Comparison of ENCODE assay signal across 20 cellular contexts in the genomic region with DNA sequence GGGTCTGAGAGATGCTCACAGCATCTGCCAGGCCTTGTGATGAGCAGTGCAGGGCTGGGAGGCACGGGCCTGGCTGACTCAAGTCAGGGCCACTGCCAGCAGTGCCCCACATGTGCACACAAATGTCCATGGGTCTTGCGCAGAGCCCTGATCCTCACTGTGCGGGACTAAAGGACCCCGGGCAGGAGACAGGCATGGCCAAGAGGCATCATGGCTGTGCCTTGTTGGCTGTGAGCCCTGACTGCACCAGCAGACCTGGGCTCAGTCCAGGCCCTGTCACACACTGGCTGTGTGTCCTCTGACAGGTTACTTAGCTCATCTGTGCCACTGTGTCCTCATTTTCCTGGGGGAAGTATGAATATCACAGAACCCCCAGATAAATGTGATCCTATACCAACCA. TPM values are rescaled to one million over a fixed set of nuclear protein-coding genes. Genes with fewer than 3 reads are reported as not detected.
DNase-seq lines count a peak whose midpoint lies in the region; FAIRE-seq and TF ChIP-seq lines count a peak whose summit lies in the region.
"Had no signal": no experiment of that assay in that cellular context is flagged by ENCODE, and none has a peak within 500 bp of the region (broad histone marks: within the 10 kb centered on the region; RNA-seq: fewer than 3 reads in every experiment).

No MANE protein-coding gene starts in this region.

- peak overlapping the region in 1 of 5 experiments; percentile 24 for H3K4me3 Mint-ChIP-seq in brain
- H3K4me3 Mint-ChIP-seq: HFFc6 had no signal

- H3K36me3 Mint-ChIP-seq in brain = no peaks in the 10 kb centered on the region

- peaks cover 3% of the 10 kb centered on the region for H3K27me3 Mint-ChIP-seq in brain

- no peak for TF ChIP-seq CTCF in 22Rv1 (IDR thresholded peaks at IDR 0.05)
- no peak for TF ChIP-seq CTCF in brain (conservative IDR thresholded peaks at IDR 0.05)
- no peak for TF ChIP-seq CTCF in kidney (IDR thresholded peaks at IDR 0.05; ENCODE audit: borderline replicate concordance, extremely low read depth, insufficient read depth)
- TF ChIP-seq CTCF in prostate gland (IDR thresholded peaks at IDR 0.05) = no peak

- intact Hi-C loops in kidney (cut with DNase I) = no loop called here
- intact Hi-C loops in prostate gland (cut with DNase I) = no loop called here

- no peaks in the 10 kb centered on the region for H3K9me3 ChIP-seq in kidney (ENCODE audit: control insufficient read depth in 1 of 2, low read length in 2 of 2)
- H3K9me3 ChIP-seq in prostate gland = no peaks in the 10 kb centered on the region
- H3K9me3 ChIP-seq: HAP-1, MG63 had no signal

- 69% methylated on average over 4 of the region's 4 CpGs for WGBS in prostate gland

- H3K4me1 Mint-ChIP-seq in brain = peaks cover 96% of the 10 kb centered on the region

- H3K4me3 ChIP-seq in kidney (ENCODE audit: low read length in 2 of 2) (no peak overlapping the region), prostate gland (no peak overlapping the region)
- H3K4me3 ChIP-seq: HAP-1, MG63 had no signal

- TF ChIP-seq POLR2A in prostate gland (IDR thresholded peaks at IDR 0.05) = no peak

- DNase-seq in kidney (no peak), substantia nigra (lab: John Stamatoyannopoulos, UW) (peak in 1 of 49 donors; percentile 49), prostate gland (ENCODE audit: low spot score) (no peak), NCI-H1092 (lab: John Stamatoyannopoulos, UW) (no peak)
- no peak for DNase-seq in activated CD4-positive, alpha-beta T cell treated with anti-CD3 and anti-CD28 coated beads, Interleukin-2, amount 50 U/mL, for 4 hours
- DNase-seq: Calu3; GOT3; HFFc6; IMR-90; KG1; MG63; NCI-H446; NCI-H524 treated with DMSO at 0.1 percent for 48 hours; NCI-H82; NK-92 treated with Interleukin-12 subunit alpha and Interleukin-12 subunit beta, amount 100 ng/mL, for 24 hours; PC-3 had no signal

- FAIRE-seq in kidney (lab: Jason Lieb, UNC) = no peak

- H3K27me3 ChIP-seq in prostate gland (replicated peaks; ENCODE audit: insufficient read depth) = no peaks in the 10 kb centered on the region
- H3K27me3 ChIP-seq: MG63 had no signal

- no peaks in the 10 kb centered on the region for H3K36me3 ChIP-seq in kidney (ENCODE audit: control insufficient read depth in 1 of 2, insufficient read depth in 2 of 2, low read length in 2 of 2)
- no peaks in the 10 kb centered on the region for H3K36me3 ChIP-seq in prostate gland
- H3K36me3 ChIP-seq: HAP-1, MG63 had no signal

- H3K9me3 Mint-ChIP-seq in brain = peaks cover 0 to 2% (median 0%) of the 10 kb centered on the region in 5 experiments
- H3K9me3 Mint-ChIP-seq: HFFc6 had no signal

- H3K27ac ChIP-seq in 22Rv1 (peak overlapping the region; percentile 55), kidney (ENCODE audit: low read depth in 2 of 2, low read length in 2 of 2) (peak overlapping the region; percentile 53 to 76), substantia nigra (ENCODE audit: low read depth, low read length, poor library complexity, severe bottlenecking) (peak overlapping the region; percentile 49), prostate gland (no peak overlapping the region)

- peaks cover 24 to 34% of the 10 kb centered on the region in 2 donors for H3K4me1 ChIP-seq in kidney (ENCODE audit: control insufficient read depth in 1 of 2, insufficient read depth in 1 of 2, low read depth in 1 of 2, low read length in 2 of 2)
- H3K4me1 ChIP-seq in prostate gland (replicated peaks) = no peaks in the 10 kb centered on the region
- H3K4me1 ChIP-seq: HAP-1 had no signal

- peak overlapping the region in 1 of 2 donors; percentile 41 for H3K9ac ChIP-seq in kidney (ENCODE audit: low read length in 2 of 2)

- peak overlapping the region in 4 of 5 experiments; percentile 74 to 99 (median 84) for H3K27ac Mint-ChIP-seq in brain
- H3K27ac Mint-ChIP-seq: HFFc6 had no signal

RNA-seq across cellular contexts. Expression of gene KCNIP3, which starts 4.0 kb away (rescaled TPM):
- 29.5 TPM for polyA plus RNA-seq in brain (ENCODE audit: insufficient read depth, low read depth, low replicate concordance)
- total RNA-seq in kidney = 27.6 TPM
- 14.8 TPM for polyA plus RNA-seq in kidney (ENCODE audit: insufficient read depth, low read depth, low replicate concordance)
- 10 to 100 TPM in 1 of 2 donors, 1 to 10 TPM in 1; 5.1 to 63.8 TPM for total RNA-seq in prostate gland
- total RNA-seq: G401 had no signal

RNA-seq across cellular contexts. Expression of gene PROM2, which starts 26.9 kb away (rescaled TPM):
- polyA plus RNA-seq in brain (ENCODE audit: insufficient read depth, low read depth, low replicate concordance) = 1.7 TPM
- total RNA-seq in kidney = 65.6 TPM
- polyA plus RNA-seq in kidney (ENCODE audit: insufficient read depth, low read depth, low replicate concordance) = 55.6 TPM
- total RNA-seq in prostate gland = 10 to 100 TPM; 43.4 to 80.1 TPM
- total RNA-seq: IMR-90 had no signal

Comparison
In these comparisons a context has a peak if more than half of its experiments do, and no peak if none do; other contexts are left out.
1. H3K27ac ChIP-seq: peak in 22Rv1 (single experiment), kidney (2 of 2) and substantia nigra (single experiment); none in prostate gland (0 of 2).